Comparison of ENCODE assay signal across 8 cellular contexts in genomic region chr22:37021710-37022482, GRCh38. TPM values are rescaled to one million over a fixed set of nuclear protein-coding genes. Genes with fewer than 3 reads are reported as not detected.
DNase-seq lines count a peak whose midpoint lies in the region; ATAC-seq and TF ChIP-seq lines count a peak whose summit lies in the region.

No MANE protein-coding gene starts in this region.

- H3K4ac ChIP-seq in mesendoderm (ENCODE audit: low read depth, low read length): no peak overlapping the region

- peaks cover 29% of the 10 kb centered on the region for H4K20me1 ChIP-seq in Loucy (ENCODE audit: insufficient read depth, low read length, poor library complexity, severe bottlenecking)

- TF ChIP-seq CTCF in Loucy (conservative IDR thresholded peaks at IDR 0.05; ENCODE audit: low read length): peak; percentile 95
- peak; percentile 85 for TF ChIP-seq CTCF in epithelial cell of proximal tubule (conservative IDR thresholded peaks at IDR 0.05; ENCODE audit: low read depth, low read length)
- TF ChIP-seq CTCF in neutrophil (IDR thresholded peaks at IDR 0.05): peak; percentile 70

- H3K4me3 ChIP-seq in Loucy (ENCODE audit: low read length, poor library complexity, severe bottlenecking): peak overlapping the region; percentile 59
- no peak overlapping the region for H3K4me3 ChIP-seq in epithelial cell of proximal tubule (ENCODE audit: low read depth, low read length)
- H3K4me3 ChIP-seq in neutrophil (ENCODE audit: low read depth in 1 of 2, low read length in 1 of 2): no peak overlapping the region
- no peak overlapping the region for H3K4me3 ChIP-seq in mesendoderm (ENCODE audit: low read length)

- H3K4me2 ChIP-seq in Loucy (ENCODE audit: low read depth, low read length, poor library complexity, severe bottlenecking) (peak overlapping the region; percentile 66), mesendoderm (ENCODE audit: low read length) (no peak overlapping the region)

- no CpG with 5 or more reads among the region's 13 CpGs for WGBS in mesendoderm (ENCODE audit: extremely low coverage, insufficient coverage, low lambda C conversion rate)

- no peak overlapping the region for H3K18ac ChIP-seq in mesendoderm (ENCODE audit: low read length)

- H3K9me3 ChIP-seq in Loucy (ENCODE audit: insufficient read depth, low read depth, low read length): no peaks in the 10 kb centered on the region
- H3K9me3 ChIP-seq in neutrophil: no peaks in the 10 kb centered on the region

- no peaks in the 10 kb centered on the region for H3K9me2 ChIP-seq in Loucy (replicated peaks; ENCODE audit: low read depth, low read length)

- H3K79me2 ChIP-seq in Loucy (ENCODE audit: insufficient read depth, low read length): peaks cover 76% of the 10 kb centered on the region
- H3K79me2 ChIP-seq in mesendoderm (ENCODE audit: control insufficient read depth, insufficient read depth, low read length): peaks cover 2% of the 10 kb centered on the region

- H2BK5ac ChIP-seq in mesendoderm (ENCODE audit: low read length): no peak overlapping the region

- no peak overlapping the region for H2AK5ac ChIP-seq in mesendoderm (ENCODE audit: low read length)

- no peak overlapping the region for H3K56ac ChIP-seq in mesendoderm (ENCODE audit: low read length)

- peaks cover 29% of the 10 kb centered on the region for H3K79me1 ChIP-seq in mesendoderm (ENCODE audit: low read length)

- H4K8ac ChIP-seq in mesendoderm (ENCODE audit: low read depth, low read length): no peak overlapping the region

- no peaks in the 10 kb centered on the region; the same call in 1 of the 2 replicates for H3K36me3 ChIP-seq in Loucy (ENCODE audit: insufficient read depth, low read length)
- H3K36me3 ChIP-seq in neutrophil: peaks cover 33% of the 10 kb centered on the region
- H3K36me3 ChIP-seq in mesendoderm (ENCODE audit: control insufficient read depth, insufficient read depth, low read length): peaks cover 6% of the 10 kb centered on the region

- H2BK15ac ChIP-seq in mesendoderm (replicated peaks; ENCODE audit: low read depth): no peak overlapping the region

- peak overlapping the region; percentile 4 for H3K9ac ChIP-seq in Loucy (ENCODE audit: low read depth, low read length, poor library complexity, severe bottlenecking)
- H3K9ac ChIP-seq in mesendoderm (ENCODE audit: low read length): no peak overlapping the region

- H3K4me1 ChIP-seq in Loucy (ENCODE audit: insufficient read depth, low read length, poor library complexity, severe bottlenecking): peaks cover 29% of the 10 kb centered on the region
- H3K4me1 ChIP-seq in neutrophil (ENCODE audit: control insufficient read depth in 1 of 2, insufficient read depth in 1 of 2, low read depth in 1 of 2, low read length in 1 of 2): peaks cover 30 to 37% of the 10 kb centered on the region in 2 experiments
- H3K4me1 ChIP-seq in mesendoderm (ENCODE audit: control insufficient read depth, low read depth, low read length): no peaks in the 10 kb centered on the region

- no peak overlapping the region for H2AFZ ChIP-seq in Loucy (ENCODE audit: low read length)

- DNase-seq in CMK (ENCODE audit: low read depth): peak; percentile 65
- DNase-seq in activated CD8-positive, alpha-beta memory T cell treated with anti-CD3 and anti-CD28 coated beads for 24 hours: peak; percentile 78
- no peak for DNase-seq in epithelial cell of proximal tubule (ENCODE audit: low read depth)
- no peak for DNase-seq in mesendoderm

- H3K27me3 ChIP-seq in Loucy (ENCODE audit: insufficient read depth, low read length, poor library complexity, severe bottlenecking) (peaks cover 5% of the 10 kb centered on the region), neutrophil (no peaks in the 10 kb centered on the region), mesendoderm (ENCODE audit: insufficient read depth, low read length, poor library complexity) (no peaks in the 10 kb centered on the region)

- H3K23ac ChIP-seq in mesendoderm (ENCODE audit: low read length): no peak overlapping the region

- no peak overlapping the region for H2BK120ac ChIP-seq in mesendoderm (ENCODE audit: low read depth, low read length)

- ATAC-seq in HG02763 (IDR thresholded peaks at IDR 0.05; ENCODE audit: unreplicated experiment) (no peak), HG02884 (IDR thresholded peaks at IDR 0.05; ENCODE audit: unreplicated experiment) (no peak)

- no peaks in the 10 kb centered on the region for H3F3A ChIP-seq in Loucy (ENCODE audit: low read depth)

- no peak overlapping the region for H3K27ac ChIP-seq in neutrophil
- H3K27ac ChIP-seq in mesendoderm (ENCODE audit: low read depth, low read length): no peak overlapping the region

- no peak overlapping the region for H4K5ac ChIP-seq in mesendoderm (ENCODE audit: low read length)

RNA-seq across cellular contexts. Expression of gene MPST, which starts 2.4 kb away (rescaled TPM):
- 215 and 252 TPM in 2 replicates for total RNA-seq in epithelial cell of proximal tubule
- polyA plus RNA-seq in mesendoderm (2013, experiment 1 of 2): 57.1 TPM
- 58.0 TPM for polyA plus RNA-seq in mesendoderm (2013, experiment 2 of 2)

RNA-seq across cellular contexts. Expression of gene TST, which starts 2.6 kb away (rescaled TPM):
- total RNA-seq in epithelial cell of proximal tubule: 49.6 and 66.9 TPM in 2 replicates
- polyA plus RNA-seq in mesendoderm (2013, experiment 1 of 2): 13.0 TPM
- 11.7 TPM for polyA plus RNA-seq in mesendoderm (2013, experiment 2 of 2)

RNA-seq across cellular contexts. Expression of gene KCTD17, which starts 29.6 kb away (rescaled TPM):
- total RNA-seq in epithelial cell of proximal tubule: 35.6 and 35.9 TPM in 2 replicates
- polyA plus RNA-seq in mesendoderm (2013, experiment 1 of 2): 13.9 TPM
- polyA plus RNA-seq in mesendoderm (2013, experiment 2 of 2): 13.1 TPM

Comparison
In these comparisons a context has a peak if more than half of its experiments do, and no peak if none do; other contexts are left out.
1. DNase-seq: peak in CMK (single experiment) and activated CD8-positive, alpha-beta memory T cell treated with anti-CD3 and anti-CD28 coated beads for 24 hours (single experiment); none in epithelial cell of proximal tubule (single experiment) and mesendoderm (single experiment).
2. Peak in every context shown above with its lines, with median percentiles within 50 percentile points of each other: CTCF ChIP-seq.